In the genomic region with DNA sequence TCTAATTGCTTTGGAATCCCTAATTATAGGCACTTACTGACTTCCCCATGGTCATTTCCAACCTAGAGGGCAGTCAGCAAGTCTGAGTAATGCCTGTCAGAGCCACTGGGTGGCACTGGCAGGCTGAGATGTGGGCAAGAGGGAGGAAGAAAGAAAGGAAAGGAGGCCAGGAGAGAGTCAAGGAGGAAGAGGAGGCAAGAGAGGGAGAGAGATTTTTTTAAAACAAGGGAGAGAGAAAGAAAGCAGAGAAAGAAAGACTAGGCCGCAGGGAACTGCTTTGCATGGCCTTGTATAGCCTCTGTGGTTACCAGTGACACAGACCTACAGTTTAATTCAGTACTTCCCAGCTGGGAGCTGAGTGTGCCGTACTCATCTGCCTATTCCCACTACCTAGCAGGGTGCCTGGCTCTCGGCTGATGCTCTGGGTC, we compare ENCODE assay signal across 8 cellular contexts.
DNase-seq lines count a peak whose midpoint lies in the region; ATAC-seq and TF ChIP-seq lines count a peak whose summit lies in the region.

No MANE protein-coding gene starts in this region.

- POLR2A ChIA-PET in activated B cell treated with CpG ODN at 0.5 μM for 24 hours (lab: Charles Lee): interaction anchor here (0.7 to 1.1 kb wide), 3 partner anchors 114 to 224 kb away, joined by 3 to 7 read pairs (median 4); no protein-coding TSS in a partner anchor

- peaks cover 16% of the 10 kb centered on the region for H3K4me1 Mint-ChIP-seq in activated B cell treated with CpG ODN at 0.5 μM for 24 hours
- H3K4me1 Mint-ChIP-seq in central memory CD8-positive, alpha-beta T cell: no peaks in the 10 kb centered on the region

- intact Hi-C loops in activated B cell treated with CpG ODN at 0.5 μM for 24 hours (cut with micrococcal nuclease): loop anchor here (1.0 to 10.0 kb wide), 7 partner anchors 67 to 1131 kb away; no protein-coding TSS in a partner anchor
- intact Hi-C loops in left colon (cut with DNase I, micrococcal nuclease): loop anchor here in 1 of 2 donors (5.0 kb wide), 2 partner anchors 223 to 488 kb away; a partner anchor contains a TSS

- no peak overlapping the region for H3K27ac Mint-ChIP-seq in activated B cell treated with CpG ODN at 0.5 μM for 24 hours
- no peak overlapping the region for H3K27ac Mint-ChIP-seq in central memory CD8-positive, alpha-beta T cell (ENCODE audit: low read depth)

- CTCF ChIA-PET in activated B cell treated with CpG ODN at 0.5 μM for 24 hours (lab: Charles Lee): interaction anchor here (0.7 to 3.6 kb wide), 20 partner anchors 8 to 1126 kb away, joined by 3 to 40 read pairs (median 4); a partner anchor contains a TSS

- peak; percentile 83 for ATAC-seq in GM21528 (IDR thresholded peaks at IDR 0.05; ENCODE audit: low FRiP score, unreplicated experiment)
- peak; percentile 88 for ATAC-seq in activated B cell treated with CpG ODN at 0.5 μM for 24 hours (ENCODE audit: low read depth)
- ATAC-seq in central memory CD8-positive, alpha-beta T cell (replicated peaks; ENCODE audit: extremely low read depth, poor library complexity, severe bottlenecking): peak; percentile 32
- peak; percentile 91 for ATAC-seq in left colon
- no peak for ATAC-seq in GM19324 (IDR thresholded peaks at IDR 0.05; ENCODE audit: low FRiP score, unreplicated experiment)

- peak; percentile 77 for DNase-seq in ELF-1 (ENCODE audit: low read depth, low spot score)
- peak; percentile 41 for DNase-seq in activated B cell treated with CpG ODN at 0.5 μM for 24 hours
- no peak for DNase-seq in central memory CD8-positive, alpha-beta T cell (ENCODE audit: low spot score in 2 of 2)
- peak in 1 of 2 donors; percentile 62 for DNase-seq in left colon
- DNase-seq in stimulated activated CD4-positive, alpha-beta T cell treated with anti-CD3 and anti-CD28 coated beads, Interleukin-4, amount 100 ng/mL, for 48 hours (ENCODE audit: low read depth in 2 of 2): peak; percentile 31 to 34

- H3K27me3 Mint-ChIP-seq in activated B cell treated with CpG ODN at 0.5 μM for 24 hours: no peaks in the 10 kb centered on the region
- H3K27me3 Mint-ChIP-seq in central memory CD8-positive, alpha-beta T cell: peaks cover 12% of the 10 kb centered on the region

- no peak overlapping the region for H3K4me3 Mint-ChIP-seq in activated B cell treated with CpG ODN at 0.5 μM for 24 hours
- no peak overlapping the region for H3K4me3 Mint-ChIP-seq in central memory CD8-positive, alpha-beta T cell

- no peaks in the 10 kb centered on the region for H3K36me3 Mint-ChIP-seq in activated B cell treated with CpG ODN at 0.5 μM for 24 hours (ENCODE audit: low read depth)
- peaks cover 3% of the 10 kb centered on the region for H3K36me3 Mint-ChIP-seq in central memory CD8-positive, alpha-beta T cell (ENCODE audit: insufficient read depth)

- TF ChIP-seq CTCF in LNCAP (IDR thresholded peaks at IDR 0.05) (peak; percentile 97), activated B cell treated with CpG ODN at 0.5 μM for 24 hours (IDR thresholded peaks at IDR 0.05) (peak; percentile 74)

- peaks cover 2% of the 10 kb centered on the region for H3K9me3 Mint-ChIP-seq in activated B cell treated with CpG ODN at 0.5 μM for 24 hours
- no peaks in the 10 kb centered on the region for H3K9me3 Mint-ChIP-seq in central memory CD8-positive, alpha-beta T cell

Comparison
In these comparisons a context has a peak if more than half of its experiments do, and no peak if none do; other contexts are left out.
1. DNase-seq: peak in ELF-1 (single experiment), activated B cell treated with CpG ODN at 0.5 μM for 24 hours (single experiment) and stimulated activated CD4-positive, alpha-beta T cell treated with anti-CD3 and anti-CD28 coated beads, Interleukin-4, amount 100 ng/mL, for 48 hours (2 of 2); none in central memory CD8-positive, alpha-beta T cell (0 of 2).